In genomic region chr2:9196637-9197036, GRCh38 we compare ENCODE assay signal across 18 cellular contexts. TPM values are rescaled to one million over a fixed set of nuclear protein-coding genes. Genes with fewer than 3 reads are reported as not detected.
DNase-seq lines count a peak whose midpoint lies in the region; ATAC-seq, FAIRE-seq and TF ChIP-seq lines count a peak whose summit lies in the region.
"Had no signal": no experiment of that assay in that cellular context is flagged by ENCODE, and none has a peak within 500 bp of the region (broad histone marks: within the 10 kb centered on the region; RNA-seq: fewer than 3 reads in every experiment).

No MANE protein-coding gene starts in this region.

- no peak overlapping the region for H3K4me3 Mint-ChIP-seq in neural progenitor cell
- H3K4me3 Mint-ChIP-seq in activated naive CD8-positive, alpha-beta T cell treated with anti-CD3 and anti-CD28 coated beads, Interleukin-2, amount 50 U/mL, for 24 hours: no peak overlapping the region
- H3K4me3 Mint-ChIP-seq: CD8-positive, alpha-beta memory T cell had no signal

- H3K4me3 ChIP-seq in HepG2 (replicated peaks in 1 of 3; ENCODE audit: insufficient read depth in 1 of 3, low read depth in 2 of 3, low read length in 3 of 3): no peak overlapping the region
- H3K4me3 ChIP-seq in right lobe of liver: no peak overlapping the region
- no peak overlapping the region for H3K4me3 ChIP-seq in neural progenitor cell
- no peak overlapping the region for H3K4me3 ChIP-seq in transverse colon
- H3K4me3 ChIP-seq: BLaER1 had no signal

- in situ Hi-C loops in HepG2 (cut with HindIII; ENCODE audit: extremely low pct_ligation_motif_present, low pct_unique_long_range_greater_than_20kb): no loop called here
- in situ Hi-C loops in transverse colon (cut with MboI; ENCODE audit: low pct_ligation_motif_present in 1 of 4, low pct_unique_long_range_greater_than_20kb in 1 of 4, low sequenced_read_pairs in 3 of 4): loop anchor here in 1 of 4 donors (25.0 kb wide), 1 partner anchor 141 kb away; no protein-coding TSS in a partner anchor

- H2AFZ ChIP-seq in HepG2 (ENCODE audit: low read length) (no peak overlapping the region), neural progenitor cell (replicated peaks) (no peak overlapping the region)

- TF ChIP-seq POLR2A in HepG2 (IDR thresholded peaks at IDR 0.05; ENCODE audit: insufficient read depth in 1 of 2, low read depth in 2 of 2, low read length in 2 of 2) (no peak), right lobe of liver (IDR thresholded peaks at IDR 0.05) (no peak), transverse colon (IDR thresholded peaks at IDR 0.05) (no peak)

- H3K9ac ChIP-seq in HepG2 (ENCODE audit: insufficient read depth, low read depth, low read length): no peak overlapping the region
- no peak overlapping the region for H3K9ac ChIP-seq in neural progenitor cell
- H3K9ac ChIP-seq: BLaER1 had no signal

- no peaks in the 10 kb centered on the region for H3F3A ChIP-seq in neural progenitor cell (ENCODE audit: low read depth)

- H4K20me1 ChIP-seq in HepG2 (ENCODE audit: insufficient read depth, low read length) (no peaks in the 10 kb centered on the region), neural progenitor cell (ENCODE audit: low read depth) (no peaks in the 10 kb centered on the region)
- H4K20me1 ChIP-seq: BLaER1 had no signal

- TF ChIP-seq RAD21 in HepG2 (CRISPR knock-in tag; IDR thresholded peaks at IDR 0.05): no peak

- H3K27me3 ChIP-seq in HepG2 (ENCODE audit: control insufficient read depth in 1 of 2, insufficient read depth in 2 of 2, low read length in 2 of 2) (peaks cover 0 to 11% of the 10 kb centered on the region in 2 experiments; a peak in 3 of 5 replicates), right lobe of liver (no peaks in the 10 kb centered on the region), neural progenitor cell (peaks cover 3% of the 10 kb centered on the region), transverse colon (no peaks in the 10 kb centered on the region)
- H3K27me3 ChIP-seq: BLaER1 had no signal

- BruUV-seq in HepG2 (replicated peaks; lab: Mats Ljungman, UMichigan): no TSS peak

- H3K4me1 ChIP-seq in HepG2 (ENCODE audit: insufficient read depth, low read length): peaks cover 32% of the 10 kb centered on the region
- no peaks in the 10 kb centered on the region for H3K4me1 ChIP-seq in right lobe of liver
- no peaks in the 10 kb centered on the region for H3K4me1 ChIP-seq in neural progenitor cell
- peaks cover 0 to 7% (median 3%) of the 10 kb centered on the region in 4 donors for H3K4me1 ChIP-seq in transverse colon

- intact Hi-C loops in HepG2 (cut with micrococcal nuclease; ENCODE audit: unreplicated experiment) (no loop called here), right lobe of liver (cut with DNase I) (loop anchor here in 1 of 2 donors (10.0 kb wide), 1 partner anchor 128 kb away; no protein-coding TSS in a partner anchor), transverse colon (cut with DNase I; ENCODE audit: low total_unique reads) (no loop called here)

- no peaks in the 10 kb centered on the region for H3K36me3 Mint-ChIP-seq in neural progenitor cell
- no peaks in the 10 kb centered on the region for H3K36me3 Mint-ChIP-seq in activated naive CD8-positive, alpha-beta T cell treated with anti-CD3 and anti-CD28 coated beads, Interleukin-2, amount 50 U/mL, for 24 hours (ENCODE audit: low read depth)
- H3K36me3 Mint-ChIP-seq: CD8-positive, alpha-beta memory T cell had no signal

- peak; percentile 15 for DNase-seq in activated CD8-positive, alpha-beta memory T cell treated with anti-CD3 and anti-CD28 coated beads, Interleukin-2, amount 50 U/mL, for 48 hours
- DNase-seq in activated CD8-positive, alpha-beta memory T cell treated with anti-CD3 and anti-CD28 coated beads for 24 hours: no peak
- DNase-seq in HepG2 (ENCODE audit: low spot score) (no peak), right lobe of liver (no peak), neural progenitor cell (ENCODE audit: low spot score) (no peak), transverse colon (no peak), NCI-H2171 treated with DMSO at 0.1 percent for 48 hours (lab: John Stamatoyannopoulos, UW) (no peak)
- no peak for DNase-seq in activated naive CD8-positive, alpha-beta T cell treated with anti-CD3 and anti-CD28 coated beads, Interleukin-2, amount 50 U/mL, for 24 hours
- DNase-seq: AML-193; Caco-2; CD8-positive, alpha-beta memory T cell; DND-41; GF-D8 had no signal

- TF ChIP-seq CTCF in HepG2 (CRISPR knock-in tag; IDR thresholded peaks at IDR 0.05) (no peak), right lobe of liver (IDR thresholded peaks at IDR 0.05) (no peak), neural progenitor cell (IDR thresholded peaks at IDR 0.05) (no peak), transverse colon (IDR thresholded peaks at IDR 0.05) (no peak)

- peaks cover 15% of the 10 kb centered on the region for H3K4me1 Mint-ChIP-seq in neural progenitor cell
- no peaks in the 10 kb centered on the region for H3K4me1 Mint-ChIP-seq in activated naive CD8-positive, alpha-beta T cell treated with anti-CD3 and anti-CD28 coated beads, Interleukin-2, amount 50 U/mL, for 24 hours
- H3K4me1 Mint-ChIP-seq: CD8-positive, alpha-beta memory T cell had no signal

- H3K79me2 ChIP-seq in HepG2 (ENCODE audit: insufficient read depth, low read length) (no peaks in the 10 kb centered on the region), neural progenitor cell (ENCODE audit: low read depth) (no peaks in the 10 kb centered on the region)

- POLR2A ChIA-PET in HepG2 (lab: Yijun Ruan, JAX): no interaction called here

- ATAC-seq in HepG2 (no peak), right lobe of liver (no peak)
- no peak for ATAC-seq in activated naive CD8-positive, alpha-beta T cell treated with anti-CD3 and anti-CD28 coated beads, Interleukin-2, amount 50 U/mL, for 24 hours
- ATAC-seq: HCT116 had no signal

- H3K4me2 ChIP-seq in HepG2 (ENCODE audit: low read depth, low read length) (no peak overlapping the region), neural progenitor cell (no peak overlapping the region)
- H3K4me2 ChIP-seq: BLaER1 had no signal

- H3K9me3 ChIP-seq in HepG2 (ENCODE audit: low read length) (no peaks in the 10 kb centered on the region), right lobe of liver (no peaks in the 10 kb centered on the region), neural progenitor cell (ENCODE audit: low read depth) (no peaks in the 10 kb centered on the region), transverse colon (no peaks in the 10 kb centered on the region)
- H3K9me3 ChIP-seq: Caco-2 had no signal

- H3K27ac ChIP-seq in HepG2 (ENCODE audit: extremely low read length, insufficient read depth, low read length) (no peak overlapping the region), right lobe of liver (no peak overlapping the region), neural progenitor cell (no peak overlapping the region), transverse colon (no peak overlapping the region)
- H3K27ac ChIP-seq: 22Rv1, BLaER1, HL-60 had no signal

- H3K27me3 Mint-ChIP-seq in neural progenitor cell (ENCODE audit: insufficient read depth, low read depth): peaks cover 11% of the 10 kb centered on the region
- peaks cover 35% of the 10 kb centered on the region for H3K27me3 Mint-ChIP-seq in activated naive CD8-positive, alpha-beta T cell treated with anti-CD3 and anti-CD28 coated beads, Interleukin-2, amount 50 U/mL, for 24 hours

- TF ChIP-seq EP300 in HepG2 (IDR thresholded peaks at IDR 0.05; ENCODE audit: low read depth in 2 of 2, low read length in 2 of 2): no peak
- TF ChIP-seq EP300 in HepG2 (CRISPR knock-in tag; IDR thresholded peaks at IDR 0.05; ENCODE audit: borderline replicate concordance): no peak
- TF ChIP-seq EP300 in transverse colon (IDR thresholded peaks at IDR 0.05; ENCODE audit: low read depth): no peak

- peak overlapping the region; percentile 36 for H3K27ac Mint-ChIP-seq in neural progenitor cell
- H3K27ac Mint-ChIP-seq in activated naive CD8-positive, alpha-beta T cell treated with anti-CD3 and anti-CD28 coated beads, Interleukin-2, amount 50 U/mL, for 24 hours: no peak overlapping the region
- H3K27ac Mint-ChIP-seq: CD8-positive, alpha-beta memory T cell had no signal

- H3K36me3 ChIP-seq in HepG2 (replicated peaks in 1 of 2; ENCODE audit: control insufficient read depth in 1 of 2, insufficient read depth in 2 of 2, low read length in 2 of 2): no peaks in the 10 kb centered on the region
- H3K36me3 ChIP-seq in right lobe of liver: no peaks in the 10 kb centered on the region
- H3K36me3 ChIP-seq in neural progenitor cell: no peaks in the 10 kb centered on the region
- H3K36me3 ChIP-seq in transverse colon: no peaks in the 10 kb centered on the region
- H3K36me3 ChIP-seq: BLaER1 had no signal

- no peaks in the 10 kb centered on the region for H3K9me3 Mint-ChIP-seq in neural progenitor cell
- H3K9me3 Mint-ChIP-seq in activated naive CD8-positive, alpha-beta T cell treated with anti-CD3 and anti-CD28 coated beads, Interleukin-2, amount 50 U/mL, for 24 hours: no peaks in the 10 kb centered on the region
- H3K9me3 Mint-ChIP-seq: CD8-positive, alpha-beta memory T cell had no signal

- FAIRE-seq in HepG2 (lab: Jason Lieb, UNC): no peak
- FAIRE-seq: H54 had no signal

- CTCF ChIA-PET in HepG2 (lab: Yijun Ruan, JAX; ENCODE audit: low intra/inter-chr PET ratio, low total read pairs): no interaction called here

- 26% methylated on average over 3 of the region's 3 CpGs for WGBS in HepG2 (ENCODE audit: low lambda C conversion rate)
- WGBS in right lobe of liver (ENCODE audit: insufficient coverage, low coverage, low lambda C conversion rate, missing lambda C conversion rate): 77% methylated on average over 2 of the region's 3 CpGs
- 64 to 76% methylated on average over 3 of the region's 3 CpGs for WGBS in transverse colon (ENCODE audit: low coverage in 1 of 2), 2 donors

RNA-seq across cellular contexts. Expression of gene ASAP2, which starts 10.0 kb away (rescaled TPM):
- total RNA-seq in HepG2 (2016; rRNA removed; fragmentation: Illumina TruSeq; extraction: Trizol) (7.3 and 7.5 TPM in 2 replicates), right lobe of liver (1 to 10 TPM; 2.4 to 5.2 (median 3.9) TPM), neural progenitor cell (ENCODE audit: low replicate concordance) (26.1 and 31.7 TPM in 2 replicates), transverse colon (10 to 100 TPM; 33.2 to 62.1 (median 54.5) TPM)
- 2.7 and 4.4 TPM in 2 replicates for total RNA-seq in HepG2 (2016; cell fraction: cytosol; rRNA removed; fragmentation: Illumina TruSeq; extraction: Trizol; ENCODE audit: low read depth)
- total RNA-seq in HepG2 (2016; cell fraction: insoluble cytoplasmic fraction; rRNA removed; fragmentation: Illumina TruSeq; extraction: Trizol): 5.8 and 6.1 TPM in 2 replicates
- total RNA-seq in HepG2 (2016; cell fraction: membrane; rRNA removed; fragmentation: Illumina TruSeq; extraction: Trizol): 5.3 and 5.4 TPM in 2 replicates
- 9.2 and 12.1 TPM in 2 replicates for total RNA-seq in HepG2 (2016; cell fraction: nucleus; rRNA removed; fragmentation: Illumina TruSeq; extraction: Trizol)
- 15.5 and 22.3 TPM in 2 replicates for polyA plus RNA-seq in HepG2 (2011; rRNA removed)
- polyA plus RNA-seq in HepG2 (2011; cell fraction: cytosol; rRNA removed): 10.3 and 11.1 TPM in 2 replicates
- 23.5 and 27.0 TPM in 2 replicates for polyA plus RNA-seq in HepG2 (2011; cell fraction: nucleus; rRNA removed)
- polyA plus RNA-seq in HepG2 (2012): 8.6 and 9.2 TPM in 2 replicates
- polyA plus RNA-seq in HepG2 (2016; cell fraction: cytosol; fragmentation: Illumina TruSeq; extraction: Trizol; ENCODE audit: low read depth): 0.52 and 0.53 TPM in 2 replicates
- 6.8 and 8.0 TPM in 2 replicates for polyA plus RNA-seq in HepG2 (2016; cell fraction: insoluble cytoplasmic fraction; fragmentation: Illumina TruSeq; extraction: Trizol; ENCODE audit: low read depth)
- polyA plus RNA-seq in HepG2 (2016; cell fraction: membrane; fragmentation: Illumina TruSeq; extraction: Trizol; ENCODE audit: low read depth): 2.2 and 2.8 TPM in 2 replicates
- polyA plus RNA-seq in HepG2 (2016; cell fraction: nucleus; fragmentation: Illumina TruSeq; extraction: Trizol; ENCODE audit: insufficient read depth, low read depth): 12.8 and 15.6 TPM in 2 replicates
- polyA minus RNA-seq in HepG2 (2011; rRNA and poly(A)+ RNA removed; ENCODE audit: low replicate concordance): 13.6 and 22.4 TPM in 2 replicates
- polyA minus RNA-seq in HepG2 (2011; cell fraction: cytosol; rRNA and poly(A)+ RNA removed): 14.0 and 17.7 TPM in 2 replicates
- 49.2 and 56.1 TPM in 2 replicates for polyA minus RNA-seq in HepG2 (2011; cell fraction: nucleus; rRNA and poly(A)+ RNA removed)
- polyA plus RNA-seq: CD8-positive, alpha-beta memory T cell had no signal
